Comparison of ENCODE assay signal across 8 cellular contexts in the genomic region with DNA sequence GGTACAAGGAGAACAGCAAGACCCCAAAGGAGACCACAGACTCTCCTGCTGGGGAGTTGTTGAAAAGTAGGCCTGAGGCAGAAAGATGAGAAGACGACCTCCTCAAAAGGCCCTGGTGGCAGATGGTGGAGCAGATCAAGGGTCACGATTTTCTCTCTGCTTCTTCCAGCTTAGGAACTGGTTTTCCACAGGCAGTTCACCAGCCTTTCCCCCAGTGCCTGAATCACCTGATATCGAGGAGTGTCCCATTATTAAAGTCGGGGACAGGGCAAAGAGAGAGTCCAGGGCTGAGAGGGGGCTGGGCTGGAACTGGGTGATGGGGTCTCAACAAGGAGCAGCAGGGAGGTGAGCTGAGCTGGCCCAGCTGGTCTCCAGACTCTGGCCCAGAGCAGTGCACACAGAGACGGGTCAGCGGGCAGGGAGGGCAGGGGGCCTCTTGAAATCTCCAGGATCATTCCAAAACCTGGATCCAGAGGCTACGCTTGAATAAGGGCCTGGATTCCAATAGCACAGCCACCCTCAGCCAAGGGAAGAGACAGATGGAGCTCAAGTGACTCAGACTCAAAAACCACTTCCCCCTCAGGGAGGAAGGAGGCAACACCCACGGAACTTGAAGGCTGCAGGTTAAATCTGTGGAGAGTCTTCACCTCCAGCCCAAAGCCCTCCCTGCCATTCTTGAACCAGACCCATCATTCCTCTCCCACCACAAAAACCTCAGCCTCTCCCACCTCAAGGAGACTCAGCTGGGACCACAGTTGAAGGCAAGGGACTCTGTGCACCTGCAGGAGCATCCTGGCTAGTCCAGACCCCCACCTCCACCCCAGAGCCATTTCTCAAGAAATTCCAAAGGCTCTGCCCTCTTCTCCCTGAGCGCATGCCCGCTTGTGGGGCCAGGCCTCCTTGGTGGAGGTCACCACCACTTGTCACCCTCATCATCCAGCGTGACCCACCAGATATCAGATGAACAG. TPM values are rescaled to one million over a fixed set of nuclear protein-coding genes. Genes with fewer than 3 reads are reported as not detected.
DNase-seq lines count a peak whose midpoint lies in the region; ATAC-seq and TF ChIP-seq lines count a peak whose summit lies in the region.

A gene with protein sequence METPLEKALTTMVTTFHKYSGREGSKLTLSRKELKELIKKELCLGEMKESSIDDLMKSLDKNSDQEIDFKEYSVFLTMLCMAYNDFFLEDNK (minus strand): TSS at position 541 of the 968 bp plus-strand sequence. CDS start 743 bp downstream, outside the sequence.

- DNase-seq in A172 (ENCODE audit: low spot score) (peak; percentile 97), M059J (ENCODE audit: low read depth) (peak; percentile 86), foreskin keratinocyte (peak in 1 of 2 donors; percentile 59), NCI-H510A (lab: John Stamatoyannopoulos, UW) (no peak)
- peak; percentile 73 for DNase-seq in activated CD4-positive, alpha-beta memory T cell treated with anti-CD3 and anti-CD28 coated beads for 36 hours

- H3K27me3 ChIP-seq in foreskin keratinocyte, result no peaks in the 10 kb centered on the region

- peak; percentile 27 for ATAC-seq in foreskin keratinocyte
- ATAC-seq in HG03571 (IDR thresholded peaks at IDR 0.05; ENCODE audit: unreplicated experiment), result no peak
- no peak for ATAC-seq in GM18520 (IDR thresholded peaks at IDR 0.05; ENCODE audit: unreplicated experiment)

- H3K4me3 Mint-ChIP-seq in activated CD4-positive, alpha-beta memory T cell treated with anti-CD3 and anti-CD28 coated beads for 36 hours, result peak within 1 kb of the TSS; percentile 56
- H3K4me3 Mint-ChIP-seq in stimulated activated naive CD8-positive, alpha-beta T cell treated with anti-CD3 and anti-CD28 coated beads, Interleukin-15, Interleukin-2, amounts not matched to agents 100 ng/mL and 50 ng/mL, for 24 hours, result peak within 1 kb of the TSS; percentile 36

- H3K27ac ChIP-seq in foreskin keratinocyte, result no peak within 1 kb of the TSS

- H3K9me3 Mint-ChIP-seq in activated CD4-positive, alpha-beta memory T cell treated with anti-CD3 and anti-CD28 coated beads for 36 hours, result no peaks in the 10 kb centered on the region
- H3K9me3 Mint-ChIP-seq in stimulated activated naive CD8-positive, alpha-beta T cell treated with anti-CD3 and anti-CD28 coated beads, Interleukin-15, Interleukin-2, amounts not matched to agents 100 ng/mL and 50 ng/mL, for 24 hours, result no peaks in the 10 kb centered on the region

- H3K27ac Mint-ChIP-seq in activated CD4-positive, alpha-beta memory T cell treated with anti-CD3 and anti-CD28 coated beads for 36 hours, result peak within 1 kb of the TSS; percentile 89
- H3K27ac Mint-ChIP-seq in stimulated activated naive CD8-positive, alpha-beta T cell treated with anti-CD3 and anti-CD28 coated beads, Interleukin-15, Interleukin-2, amounts not matched to agents 100 ng/mL and 50 ng/mL, for 24 hours, result peak within 1 kb of the TSS; percentile 90

- peaks cover 35% of the 10 kb centered on the region for H3K4me1 ChIP-seq in foreskin keratinocyte

- POLR2A ChIA-PET in activated CD4-positive, alpha-beta memory T cell treated with anti-CD3 and anti-CD28 coated beads for 36 hours (lab: Charles Lee), result interaction anchor here (1.0 to 1.6 kb wide), 3 partner anchors 21 to 93 kb away, joined by 3 read pairs; a partner anchor contains a TSS

- peaks cover 83% of the 10 kb centered on the region for H3K4me1 Mint-ChIP-seq in activated CD4-positive, alpha-beta memory T cell treated with anti-CD3 and anti-CD28 coated beads for 36 hours (ENCODE audit: low read depth)
- H3K4me1 Mint-ChIP-seq in stimulated activated naive CD8-positive, alpha-beta T cell treated with anti-CD3 and anti-CD28 coated beads, Interleukin-15, Interleukin-2, amounts not matched to agents 100 ng/mL and 50 ng/mL, for 24 hours (ENCODE audit: low read depth), result peaks cover 87% of the 10 kb centered on the region

- H3K36me3 Mint-ChIP-seq in activated CD4-positive, alpha-beta memory T cell treated with anti-CD3 and anti-CD28 coated beads for 36 hours, result peaks cover 33% of the 10 kb centered on the region
- H3K36me3 Mint-ChIP-seq in stimulated activated naive CD8-positive, alpha-beta T cell treated with anti-CD3 and anti-CD28 coated beads, Interleukin-15, Interleukin-2, amounts not matched to agents 100 ng/mL and 50 ng/mL, for 24 hours (ENCODE audit: low read depth), result peaks cover 10% of the 10 kb centered on the region

- H3K27me3 Mint-ChIP-seq in activated CD4-positive, alpha-beta memory T cell treated with anti-CD3 and anti-CD28 coated beads for 36 hours, result no peaks in the 10 kb centered on the region
- H3K27me3 Mint-ChIP-seq in stimulated activated naive CD8-positive, alpha-beta T cell treated with anti-CD3 and anti-CD28 coated beads, Interleukin-15, Interleukin-2, amounts not matched to agents 100 ng/mL and 50 ng/mL, for 24 hours, result no peaks in the 10 kb centered on the region

- TF ChIP-seq CTCF in foreskin keratinocyte (conservative IDR thresholded peaks at IDR 0.05), result no peak

- intact Hi-C loops in activated CD4-positive, alpha-beta memory T cell treated with anti-CD3 and anti-CD28 coated beads for 36 hours (cut with micrococcal nuclease), result loop anchor here (10.0 kb wide), 2 partner anchors 424 to 1506 kb away; a partner anchor contains a TSS

- CTCF ChIA-PET in activated CD4-positive, alpha-beta memory T cell treated with anti-CD3 and anti-CD28 coated beads for 36 hours (lab: Charles Lee), result interaction anchor here (0.9 to 2.8 kb wide), 5 partner anchors 9 to 32 kb away, joined by 3 to 17 read pairs (median 4); no protein-coding TSS in a partner anchor

RNA-seq across cellular contexts. Expression of the gene that starts here (rescaled TPM):
- total RNA-seq in A172 (2014; rRNA removed; shearing (Covaris generic)), result 1.1 and 6.1 TPM in 2 replicates
- not detected in 2 replicates for total RNA-seq in M059J (2014; rRNA removed; shearing (Covaris generic))
- total RNA-seq in activated CD4-positive, alpha-beta memory T cell treated with anti-CD3 and anti-CD28 coated beads for 36 hours, result 1 to 10 TPM; 3.3 to 4.0 TPM
- total RNA-seq in foreskin keratinocyte, result 0.27 TPM in 1 of 2 replicates, not detected in the other
- polyA plus RNA-seq in foreskin keratinocyte, result 0.50 and 0.73 TPM in 2 replicates

Comparison
In these comparisons a context has a peak if more than half of its experiments do, and no peak if none do; other contexts are left out.
1. Peak in DNase-seq in M059J; RNA of the gene not detected or under 1 TPM.
2. Peak in ATAC-seq in foreskin keratinocyte; RNA of the gene not detected or under 1 TPM.